In the genomic region with DNA sequence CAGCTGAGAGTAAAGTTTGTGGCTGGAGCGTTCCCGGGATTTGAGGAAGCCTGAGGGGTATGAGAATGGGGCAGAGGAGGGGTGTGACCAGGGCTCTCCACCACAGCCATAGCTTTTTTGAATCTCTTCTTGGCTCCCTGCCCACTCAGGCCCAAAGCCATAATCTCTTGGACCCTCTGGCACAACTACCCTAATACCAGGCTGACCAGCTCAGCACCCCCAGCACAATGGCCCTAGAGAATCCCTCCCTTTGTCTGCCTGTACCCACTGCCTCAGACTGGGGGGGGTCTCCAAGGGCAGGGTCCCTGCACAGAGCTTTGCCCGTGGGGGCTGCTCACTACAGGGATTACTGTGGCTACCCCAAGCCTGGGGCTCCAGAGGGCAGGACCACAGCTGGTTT, we compare ENCODE assay signal across 17 cellular contexts. TPM values are rescaled to one million over a fixed set of nuclear protein-coding genes. Genes with fewer than 3 reads are reported as not detected.
DNase-seq lines count a peak whose midpoint lies in the region; ATAC-seq and TF ChIP-seq lines count a peak whose summit lies in the region.
"Had no signal": no experiment of that assay in that cellular context is flagged by ENCODE, and none has a peak within 500 bp of the region (broad histone marks: within the 10 kb centered on the region; RNA-seq: fewer than 3 reads in every experiment).

No MANE protein-coding gene starts in this region.

- H3K27ac ChIP-seq in neutrophil (peak overlapping the region; percentile 43), upper lobe of right lung (no peak overlapping the region)

- TF ChIP-seq POLR2A in GM18505 (IDR thresholded peaks at IDR 0.05; ENCODE audit: borderline replicate concordance, extremely low read depth, insufficient read depth, insufficient read length), result no peak

- no peak overlapping the region for H3K4me3 Mint-ChIP-seq in natural killer cell treated with Interleukin-12 subunit alpha and Interleukin-12 subunit beta and Interleukin-15 and Interleukin-18, amount 100 ng/mL, for 72 hours
- H3K4me3 Mint-ChIP-seq in natural killer cell, result no peak overlapping the region
- H3K4me3 Mint-ChIP-seq in T-helper 17 cell, result no peak overlapping the region

- no peaks in the 10 kb centered on the region for H3K27me3 ChIP-seq in neutrophil
- no peaks in the 10 kb centered on the region for H3K27me3 ChIP-seq in upper lobe of right lung
- H3K27me3 ChIP-seq: BLaER1 treated with 17β-estradiol and CSF1 and Interleukin-3, amounts not matched to agents 10 nM and 100 nM had no signal

- TF ChIP-seq CTCF in natural killer cell (IDR thresholded peaks at IDR 0.05), result no peak
- TF ChIP-seq CTCF in neutrophil (IDR thresholded peaks at IDR 0.05), result no peak
- TF ChIP-seq CTCF in upper lobe of right lung (IDR thresholded peaks at IDR 0.05), result no peak

- H3K27ac Mint-ChIP-seq in natural killer cell treated with Interleukin-12 subunit alpha and Interleukin-12 subunit beta and Interleukin-15 and Interleukin-18, amount 100 ng/mL, for 72 hours, result peak overlapping the region in 1 of 2 donors; percentile 75
- H3K27ac Mint-ChIP-seq in natural killer cell (peak overlapping the region in 1 of 2 donors; percentile 81), T-helper 17 cell (peak overlapping the region; percentile 66)

- H3K4me1 ChIP-seq in neutrophil (ENCODE audit: control insufficient read depth in 1 of 2, insufficient read depth in 1 of 2, low read depth in 1 of 2, low read length in 1 of 2) (peaks cover 14 to 19% of the 10 kb centered on the region in 2 experiments), upper lobe of right lung (peaks cover 5% of the 10 kb centered on the region)
- H3K4me1 ChIP-seq: HAP-1 had no signal

- peaks cover 27 to 48% of the 10 kb centered on the region in 2 donors for H3K4me1 Mint-ChIP-seq in natural killer cell treated with Interleukin-12 subunit alpha and Interleukin-12 subunit beta and Interleukin-15 and Interleukin-18, amount 100 ng/mL, for 72 hours (ENCODE audit: low read depth in 2 of 2)
- peaks cover 23 to 44% of the 10 kb centered on the region in 2 donors for H3K4me1 Mint-ChIP-seq in natural killer cell
- H3K4me1 Mint-ChIP-seq in T-helper 17 cell, result peaks cover 27% of the 10 kb centered on the region

- H3K9me3 ChIP-seq in T-helper 17 cell (ENCODE audit: control insufficient read depth, low read length, poor library complexity, severe bottlenecking), result no peaks in the 10 kb centered on the region
- no peaks in the 10 kb centered on the region for H3K9me3 ChIP-seq in neutrophil
- H3K9me3 ChIP-seq in upper lobe of right lung, result no peaks in the 10 kb centered on the region
- H3K9me3 ChIP-seq: BLaER1 treated with 17β-estradiol and CSF1 and Interleukin-3, amounts not matched to agents 10 nM and 100 nM; HAP-1 had no signal

- ATAC-seq in natural killer cell treated with Interleukin-12 subunit alpha and Interleukin-12 subunit beta and Interleukin-15 and Interleukin-18, amount 100 ng/mL, for 72 hours, result no peak
- ATAC-seq in natural killer cell (no peak), T-helper 17 cell (no peak), upper lobe of right lung (no peak), GM18867 (IDR thresholded peaks at IDR 0.05; ENCODE audit: unreplicated experiment) (no peak), GM18519 (IDR thresholded peaks at IDR 0.05; ENCODE audit: low FRiP score, unreplicated experiment) (no peak), GM18505 (IDR thresholded peaks at IDR 0.05; ENCODE audit: unreplicated experiment) (no peak)
- ATAC-seq: Panc1 had no signal

- DNase-seq in natural killer cell treated with Interleukin-12 subunit alpha and Interleukin-12 subunit beta and Interleukin-15 and Interleukin-18, amount 100 ng/mL, for 72 hours (ENCODE audit: low spot score), result peak; percentile 10
- DNase-seq in natural killer cell, result no peak
- DNase-seq in T-helper 17 cell, result no peak
- peak; percentile 50 for DNase-seq in upper lobe of right lung
- DNase-seq: DND-41, NCI-H1105, NCI-H2081, NCI-H2171 treated with DMSO at 0.1 percent for 48 hours, NCI-H446, NCI-H526 treated with DMSO at 0.1 percent for 48 hours had no signal

- H3K36me3 Mint-ChIP-seq in natural killer cell treated with Interleukin-12 subunit alpha and Interleukin-12 subunit beta and Interleukin-15 and Interleukin-18, amount 100 ng/mL, for 72 hours, result peaks cover 16% of the 10 kb centered on the region
- no peaks in the 10 kb centered on the region for H3K36me3 Mint-ChIP-seq in natural killer cell
- peaks cover 8% of the 10 kb centered on the region for H3K36me3 Mint-ChIP-seq in T-helper 17 cell (ENCODE audit: low read depth)

- no peaks in the 10 kb centered on the region for H3K27me3 Mint-ChIP-seq in natural killer cell treated with Interleukin-12 subunit alpha and Interleukin-12 subunit beta and Interleukin-15 and Interleukin-18, amount 100 ng/mL, for 72 hours
- H3K27me3 Mint-ChIP-seq in natural killer cell (ENCODE audit: low read depth in 2 of 2), result no peaks in the 10 kb centered on the region
- H3K27me3 Mint-ChIP-seq in T-helper 17 cell, result no peaks in the 10 kb centered on the region

- H3K4me3 ChIP-seq in neutrophil (ENCODE audit: low read depth in 1 of 2, low read length in 1 of 2) (no peak overlapping the region), upper lobe of right lung (no peak overlapping the region)
- H3K4me3 ChIP-seq: BLaER1 treated with 17β-estradiol and CSF1 and Interleukin-3, amounts not matched to agents 10 nM and 100 nM; HAP-1 had no signal

- intact Hi-C loops in natural killer cell (cut with micrococcal nuclease) (no loop called here), upper lobe of right lung (cut with DNase I) (no loop called here)

- H3K36me3 ChIP-seq in neutrophil (peaks cover 93% of the 10 kb centered on the region), upper lobe of right lung (peaks cover 90% of the 10 kb centered on the region)

- H3K9me3 Mint-ChIP-seq in natural killer cell treated with Interleukin-12 subunit alpha and Interleukin-12 subunit beta and Interleukin-15 and Interleukin-18, amount 100 ng/mL, for 72 hours, result no peaks in the 10 kb centered on the region
- H3K9me3 Mint-ChIP-seq in natural killer cell, result no peaks in the 10 kb centered on the region

RNA-seq across cellular contexts. Expression of a gene that starts 7.5 kb away (rescaled TPM):
- 100 to 1,000 TPM; 161 to 205 TPM for total RNA-seq in natural killer cell treated with Interleukin-12 subunit alpha and Interleukin-12 subunit beta and Interleukin-15 and Interleukin-18, amount 100 ng/mL, for 72 hours
- total RNA-seq in natural killer cell (100 to 1,000 TPM; 244 to 322 (median 291) TPM), T-helper 17 cell (100 to 1,000 TPM; 120 to 157 TPM), upper lobe of right lung (83.7 TPM)

RNA-seq across cellular contexts. Expression of a gene that starts 16.2 kb away (rescaled TPM):
- total RNA-seq in natural killer cell treated with Interleukin-12 subunit alpha and Interleukin-12 subunit beta and Interleukin-15 and Interleukin-18, amount 100 ng/mL, for 72 hours, result 10 to 100 TPM; 58.5 to 76.6 TPM
- total RNA-seq in natural killer cell (10 to 100 TPM; 68.1 to 91.3 (median 75.5) TPM), T-helper 17 cell (10 to 100 TPM; 63.3 to 72.9 TPM), upper lobe of right lung (55.1 TPM)

RNA-seq across cellular contexts. Expression of a gene that starts 19.4 kb away (rescaled TPM):
- total RNA-seq in natural killer cell treated with Interleukin-12 subunit alpha and Interleukin-12 subunit beta and Interleukin-15 and Interleukin-18, amount 100 ng/mL, for 72 hours, result 100 to 1,000 TPM; 103 to 129 TPM
- 100 to 1,000 TPM; 144 to 166 (median 154) TPM for total RNA-seq in natural killer cell
- total RNA-seq in T-helper 17 cell, result 100 to 1,000 TPM; 133 to 151 TPM
- 52.7 TPM for total RNA-seq in upper lobe of right lung

RNA-seq across cellular contexts. Expression of a gene that starts 24.3 kb away (rescaled TPM):
- total RNA-seq in natural killer cell treated with Interleukin-12 subunit alpha and Interleukin-12 subunit beta and Interleukin-15 and Interleukin-18, amount 100 ng/mL, for 72 hours, result 10 to 100 TPM; 65.6 to 74.2 TPM
- total RNA-seq in natural killer cell (10 to 100 TPM; 20.7 to 21.5 (median 21.2) TPM), T-helper 17 cell (10 to 100 TPM; 14.1 to 16.4 TPM), upper lobe of right lung (120 TPM)

RNA-seq across cellular contexts. Expression of a gene that starts 28.7 kb away (rescaled TPM):
- total RNA-seq in natural killer cell treated with Interleukin-12 subunit alpha and Interleukin-12 subunit beta and Interleukin-15 and Interleukin-18, amount 100 ng/mL, for 72 hours, result 1 to 10 TPM; 4.5 to 6.1 TPM
- total RNA-seq in natural killer cell (10 to 100 TPM; 10.8 to 16.8 (median 10.9) TPM), T-helper 17 cell (1 to 10 TPM; 4.5 to 6.0 TPM), upper lobe of right lung (10.5 TPM)

Comparison
In these comparisons a context has a peak if more than half of its experiments do, and no peak if none do; other contexts are left out.
1. DNase-seq: peak in natural killer cell treated with Interleukin-12 subunit alpha and Interleukin-12 subunit beta and Interleukin-15 and Interleukin-18, amount 100 ng/mL, for 72 hours (single experiment) and upper lobe of right lung (single experiment); none in natural killer cell (single experiment) and T-helper 17 cell (0 of 3).